6 cellular contexts compared by ENCODE assay signal in the genomic region with DNA sequence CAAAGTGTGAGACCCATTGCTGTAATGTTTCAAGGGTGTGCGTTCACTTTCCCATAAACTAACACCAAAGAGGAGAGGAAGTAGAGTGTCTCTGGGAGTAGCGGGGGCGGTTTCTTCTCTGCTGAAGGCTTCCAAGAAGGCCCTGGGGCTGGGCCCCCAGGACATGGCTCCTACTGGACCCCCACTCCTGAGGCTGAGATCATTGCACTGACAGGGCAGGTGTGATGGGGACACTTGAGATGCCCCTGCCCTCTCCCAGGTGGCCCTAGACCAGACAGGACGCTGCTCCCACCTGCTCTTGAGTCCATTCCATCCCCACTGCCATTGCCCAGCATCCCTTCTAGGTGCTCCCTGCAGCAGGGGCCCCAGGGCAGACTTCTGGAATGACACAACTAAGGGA. TPM values are rescaled to one million over a fixed set of nuclear protein-coding genes. Genes with fewer than 3 reads are reported as not detected.
"Had no signal": no experiment of that assay in that cellular context is flagged by ENCODE, and none has a peak within 500 bp of the region (broad histone marks: within the 10 kb centered on the region; RNA-seq: fewer than 3 reads in every experiment).

No MANE protein-coding gene starts in this region.

- H3K4me2 ChIP-seq: GM23338 had no signal

- H3K4me3 ChIP-seq: GM23338 had no signal

- DNase-seq: H9, HCEC 1CT had no signal

- ATAC-seq: GM23338, HepG2 had no signal

- H3K27ac ChIP-seq: HL-60 had no signal

- H2AFZ ChIP-seq: GM23338 had no signal

RNA-seq across cellular contexts. Expression of gene TMEM63C, which starts 20.1 kb away (rescaled TPM):
- total RNA-seq: HT1080 had no signal
